8 cellular contexts compared by ENCODE assay signal in genomic region chr6:16836186-16836981, GRCh38.
A peak's percentile ranks its signal among the peaks of the same experiment; 100 is the strongest.
DNase-seq lines count a peak whose midpoint lies in the region; ATAC-seq and FAIRE-seq lines count a peak whose summit lies in the region.

No MANE protein-coding gene starts in this region.

- CTCF ChIA-PET in activated CD4-positive, alpha-beta T cell treated with anti-CD3 and anti-CD28 coated beads for 36 hours (lab: Charles Lee), result interaction anchor here (0.6 kb wide), 2 partner anchors 32 to 254 kb away, joined by 3 read pairs; no protein-coding TSS in a partner anchor
- CTCF ChIA-PET in activated CD4-positive, alpha-beta memory T cell treated with anti-CD3 and anti-CD28 coated beads for 36 hours (lab: Charles Lee), result interaction anchor here (1.0 to 1.9 kb wide), 4 partner anchors 65 to 504 kb away, joined by 3 to 4 read pairs (median 4); no protein-coding TSS in a partner anchor

- H3K27me3 Mint-ChIP-seq in activated CD4-positive, alpha-beta T cell treated with anti-CD3 and anti-CD28 coated beads for 36 hours, result peaks cover 4% of the 10 kb centered on the region
- peaks cover 4% of the 10 kb centered on the region for H3K27me3 Mint-ChIP-seq in activated CD4-positive, alpha-beta memory T cell treated with anti-CD3 and anti-CD28 coated beads for 36 hours

- H3K36me3 Mint-ChIP-seq in activated CD4-positive, alpha-beta T cell treated with anti-CD3 and anti-CD28 coated beads for 36 hours (ENCODE audit: low read depth), result no peaks in the 10 kb centered on the region
- H3K36me3 Mint-ChIP-seq in activated CD4-positive, alpha-beta memory T cell treated with anti-CD3 and anti-CD28 coated beads for 36 hours, result no peaks in the 10 kb centered on the region

- H3K27ac Mint-ChIP-seq in activated CD4-positive, alpha-beta T cell treated with anti-CD3 and anti-CD28 coated beads for 36 hours, result peak overlapping the region; percentile 63
- peak overlapping the region; percentile 83 for H3K27ac Mint-ChIP-seq in activated CD4-positive, alpha-beta memory T cell treated with anti-CD3 and anti-CD28 coated beads for 36 hours

- no peaks in the 10 kb centered on the region for H3K9me3 Mint-ChIP-seq in activated CD4-positive, alpha-beta T cell treated with anti-CD3 and anti-CD28 coated beads for 36 hours (ENCODE audit: low read depth)
- no peaks in the 10 kb centered on the region for H3K9me3 Mint-ChIP-seq in activated CD4-positive, alpha-beta memory T cell treated with anti-CD3 and anti-CD28 coated beads for 36 hours

- H3K4me1 Mint-ChIP-seq in activated CD4-positive, alpha-beta T cell treated with anti-CD3 and anti-CD28 coated beads for 36 hours, result peaks cover 36% of the 10 kb centered on the region
- peaks cover 38% of the 10 kb centered on the region for H3K4me1 Mint-ChIP-seq in activated CD4-positive, alpha-beta memory T cell treated with anti-CD3 and anti-CD28 coated beads for 36 hours (ENCODE audit: low read depth)

- POLR2A ChIA-PET in activated CD4-positive, alpha-beta T cell treated with anti-CD3 and anti-CD28 coated beads for 36 hours (lab: Charles Lee), result interaction anchor here (0.6 kb wide), 1 partner anchor 35 kb away, joined by 5 read pairs; no protein-coding TSS in a partner anchor
- POLR2A ChIA-PET in activated CD4-positive, alpha-beta memory T cell treated with anti-CD3 and anti-CD28 coated beads for 36 hours (lab: Charles Lee), result interaction anchor here (0.7 to 1.3 kb wide), 3 partner anchors 73 to 415 kb away, joined by 3 read pairs; no protein-coding TSS in a partner anchor

- no peak for DNase-seq in activated CD4-positive, alpha-beta T cell treated with anti-CD3 and anti-CD28 coated beads for 36 hours
- DNase-seq in activated CD4-positive, alpha-beta T cell treated with anti-CD3 and anti-CD28 coated beads, Interleukin-2, amount 50 U/mL, for 48 hours, result no peak
- DNase-seq in activated CD4-positive, alpha-beta memory T cell treated with anti-CD3 and anti-CD28 coated beads for 36 hours, result peak; percentile 25
- peak; percentile 26 for DNase-seq in medulla oblongata (ENCODE audit: extremely low spot score)
- DNase-seq in cortex of kidney (lab: John Stamatoyannopoulos, UW), result no peak
- DNase-seq in occipital lobe (lab: John Stamatoyannopoulos, UW), result no peak
- no peak for DNase-seq in HTR-8/SVneo (ENCODE audit: insufficient read length, low spot score)

- intact Hi-C loops in activated CD4-positive, alpha-beta T cell treated with anti-CD3 and anti-CD28 coated beads for 36 hours (cut with DNase I, micrococcal nuclease), result loop anchor here (2.0 to 5.0 kb wide), 4 partner anchors 69 to 504 kb away; no protein-coding TSS in a partner anchor
- intact Hi-C loops in activated CD4-positive, alpha-beta memory T cell treated with anti-CD3 and anti-CD28 coated beads for 36 hours (cut with micrococcal nuclease), result loop anchor here (2.0 to 5.0 kb wide), 5 partner anchors 36 to 514 kb away; no protein-coding TSS in a partner anchor

- peak overlapping the region; percentile 5 for H3K4me3 Mint-ChIP-seq in activated CD4-positive, alpha-beta T cell treated with anti-CD3 and anti-CD28 coated beads for 36 hours
- H3K4me3 Mint-ChIP-seq in activated CD4-positive, alpha-beta memory T cell treated with anti-CD3 and anti-CD28 coated beads for 36 hours, result peak overlapping the region; percentile 66

- ATAC-seq in activated CD4-positive, alpha-beta T cell treated with anti-CD3 and anti-CD28 coated beads for 36 hours, result peak; percentile 64
- peak; percentile 87 for ATAC-seq in HG02798 (IDR thresholded peaks at IDR 0.05; ENCODE audit: poor library complexity, unreplicated experiment)

- FAIRE-seq in HTR-8/SVneo (lab: Jason Lieb, UNC), result no peak

Comparison
In these comparisons a context has a peak if more than half of its experiments do, and no peak if none do; other contexts are left out.
1. DNase-seq: peak in activated CD4-positive, alpha-beta memory T cell treated with anti-CD3 and anti-CD28 coated beads for 36 hours (single experiment) and medulla oblongata (single experiment); none in activated CD4-positive, alpha-beta T cell treated with anti-CD3 and anti-CD28 coated beads for 36 hours (single experiment), activated CD4-positive, alpha-beta T cell treated with anti-CD3 and anti-CD28 coated beads, Interleukin-2, amount 50 U/mL, for 48 hours (0 of 2), cortex of kidney (single experiment), occipital lobe (single experiment) and HTR-8/SVneo (single experiment).